11 cellular contexts compared by ENCODE assay signal in genomic region chr1:158819461-158820443, GRCh38. TPM values are rescaled to one million over a fixed set of nuclear protein-coding genes. Genes with fewer than 3 reads are reported as not detected.
A peak's percentile ranks its signal among the peaks of the same experiment; 100 is the strongest.
DNase-seq lines count a peak whose midpoint lies in the region; ATAC-seq and TF ChIP-seq lines count a peak whose summit lies in the region.
"Had no signal": no experiment of that assay in that cellular context is flagged by ENCODE, and none has a peak within 500 bp of the region (broad histone marks: within the 10 kb centered on the region; RNA-seq: fewer than 3 reads in every experiment).

No MANE protein-coding gene starts in this region.

- TF ChIP-seq CTCF in CD8-positive, alpha-beta T cell (IDR thresholded peaks at IDR 0.05): no peak
- TF ChIP-seq CTCF in gastrocnemius medialis (IDR thresholded peaks at IDR 0.05 in 4 of 5, conservative IDR thresholded peaks at IDR 0.05 in 1 of 5): no peak

- H3K4me1 Mint-ChIP-seq in CD8-positive, alpha-beta T cell (ENCODE audit: low read depth): peaks cover 16% of the 10 kb centered on the region
- H3K4me1 Mint-ChIP-seq: nephron had no signal

- H3K4me1 ChIP-seq in CD8-positive, alpha-beta T cell (ENCODE audit: insufficient read depth, low read length): no peaks in the 10 kb centered on the region
- no peaks in the 10 kb centered on the region for H3K4me1 ChIP-seq in gastrocnemius medialis
- H3K4me1 ChIP-seq: tibial nerve had no signal

- CTCF ChIA-PET in CD8-positive, alpha-beta T cell (lab: Charles Lee): interaction anchor here (0.8 to 1.3 kb wide), 3 partner anchors 11 to 179 kb away, joined by 3 to 4 read pairs (median 4); no protein-coding TSS in a partner anchor

- DNase-seq in CD8-positive, alpha-beta T cell: peak in 2 of 7 experiments; percentile 17 to 28
- DNase-seq in Kasumi-1 (lab: John Stamatoyannopoulos, UW) (peak; percentile 31 to 46), DMS114 treated with DMSO at 0.1 percent for 48 hours (lab: John Stamatoyannopoulos, UW; ENCODE audit: unreplicated experiment) (no peak), gastrocnemius medialis (no peak), DMS53 (lab: John Stamatoyannopoulos, UW) (no peak), HuH-7 (ENCODE audit: low spot score) (no peak)
- DNase-seq: NCI-H1694 treated with DMSO at 0.1 percent for 48 hours had no signal

- POLR2A ChIA-PET in CD8-positive, alpha-beta T cell (lab: Charles Lee): interaction anchor here (0.6 kb wide), 1 partner anchor 10 kb away, joined by 3 read pairs; no protein-coding TSS in a partner anchor

- peaks cover 2% of the 10 kb centered on the region for H3K27me3 Mint-ChIP-seq in CD8-positive, alpha-beta T cell (ENCODE audit: low read depth)

- H3K4me3 ChIP-seq in CD8-positive, alpha-beta T cell (ENCODE audit: low read depth, low read length): no peak overlapping the region
- no peak overlapping the region for H3K4me3 ChIP-seq in gastrocnemius medialis
- H3K4me3 ChIP-seq: tibial nerve had no signal

- no peak overlapping the region for H3K27ac ChIP-seq in CD8-positive, alpha-beta T cell (ENCODE audit: low read depth, low read length)
- H3K27ac ChIP-seq in cingulate gyrus (ENCODE audit: low read depth, low read length): peak overlapping the region; percentile 47
- no peak overlapping the region for H3K27ac ChIP-seq in gastrocnemius medialis
- H3K27ac ChIP-seq: tibial nerve had no signal

- no peak for TF ChIP-seq POLR2A in gastrocnemius medialis (IDR thresholded peaks at IDR 0.05)

- intact Hi-C loops in CD8-positive, alpha-beta T cell (cut with DNase I, micrococcal nuclease): loop anchor here in 1 of 2 experiments (2.0 kb wide), 1 partner anchor 71 kb away; no protein-coding TSS in a partner anchor
- intact Hi-C loops in gastrocnemius medialis (cut with DNase I; ENCODE audit: low total_unique reads): no loop called here

- H3K36me3 Mint-ChIP-seq in CD8-positive, alpha-beta T cell: no peaks in the 10 kb centered on the region

- peak overlapping the region; percentile 69 for H3K27ac Mint-ChIP-seq in CD8-positive, alpha-beta T cell

- H3K4me3 Mint-ChIP-seq in CD8-positive, alpha-beta T cell: peak overlapping the region; percentile 12
- H3K4me3 Mint-ChIP-seq: nephron had no signal

- in situ Hi-C loops in gastrocnemius medialis (cut with MboI; ENCODE audit: low sequenced_read_pairs in 4 of 4): no loop called here

- ATAC-seq in CD8-positive, alpha-beta T cell: peak; percentile 71
- peak; percentile 97 for ATAC-seq in GM21390 (IDR thresholded peaks at IDR 0.05; ENCODE audit: unreplicated experiment)
- no peak for ATAC-seq in gastrocnemius medialis

- H3K9me3 Mint-ChIP-seq in CD8-positive, alpha-beta T cell: no peaks in the 10 kb centered on the region
- H3K9me3 Mint-ChIP-seq: nephron had no signal

- no peaks in the 10 kb centered on the region for H3K9me3 ChIP-seq in CD8-positive, alpha-beta T cell (ENCODE audit: low read length)
- H3K9me3 ChIP-seq in gastrocnemius medialis: no peaks in the 10 kb centered on the region
- H3K9me3 ChIP-seq: tibial nerve had no signal

- no peaks in the 10 kb centered on the region for H3K27me3 ChIP-seq in CD8-positive, alpha-beta T cell (ENCODE audit: insufficient read depth, low read length)
- H3K27me3 ChIP-seq in gastrocnemius medialis: no peaks in the 10 kb centered on the region
- H3K27me3 ChIP-seq: tibial nerve had no signal

- H3K36me3 ChIP-seq in CD8-positive, alpha-beta T cell (ENCODE audit: insufficient read depth, low read length): no peaks in the 10 kb centered on the region
- no peaks in the 10 kb centered on the region for H3K36me3 ChIP-seq in gastrocnemius medialis
- H3K36me3 ChIP-seq: tibial nerve had no signal

RNA-seq across cellular contexts. Expression of gene MNDA, which starts 11.4 kb away (rescaled TPM):
- total RNA-seq in CD8-positive, alpha-beta T cell: not detected
- total RNA-seq in gastrocnemius medialis: 1 to 10 TPM; 1.0 to 2.7 (median 2.4) TPM

RNA-seq across cellular contexts. Expression of gene OR6N2, which starts 38.7 kb away (rescaled TPM):
- not detected for total RNA-seq in CD8-positive, alpha-beta T cell
- not detected for total RNA-seq in gastrocnemius medialis
- total RNA-seq: tibial nerve had no signal

RNA-seq across cellular contexts. Expression of gene OR6N1, which starts 47.8 kb away (rescaled TPM):
- total RNA-seq in CD8-positive, alpha-beta T cell: not detected
- total RNA-seq in gastrocnemius medialis: not detected
- total RNA-seq: tibial nerve had no signal

Comparison
In these comparisons a context has a peak if more than half of its experiments do, and no peak if none do; other contexts are left out.
1. ATAC-seq: peak in CD8-positive, alpha-beta T cell (single experiment) and GM21390 (single experiment); none in gastrocnemius medialis (0 of 2).
2. DNase-seq: peak in Kasumi-1 (2 of 2); none in DMS114 treated with DMSO at 0.1 percent for 48 hours (single experiment), gastrocnemius medialis (0 of 2), DMS53 (single experiment) and HuH-7 (single experiment).